ENCODE assay signal across 8 cellular contexts in genomic region chr5:43312076-43312620, GRCh38. TPM values are rescaled to one million over a fixed set of nuclear protein-coding genes. Genes with fewer than 3 reads are reported as not detected.
A peak's percentile ranks its signal among the peaks of the same experiment; 100 is the strongest.
DNase-seq lines count a peak whose midpoint lies in the region; ATAC-seq and TF ChIP-seq lines count a peak whose summit lies in the region.

No MANE protein-coding gene starts in this region.

- TF ChIP-seq CTCF in BJ (IDR thresholded peaks at IDR 0.05; ENCODE audit: insufficient read depth, low read depth, low read length) (no peak), LNCaP clone FGC (IDR thresholded peaks at IDR 0.05; ENCODE audit: control insufficient read depth, extremely low read depth, insufficient read depth) (no peak), chondrocyte (IDR thresholded peaks at IDR 0.05) (no peak), natural killer cell (IDR thresholded peaks at IDR 0.05) (no peak)

- H3K36me3 Mint-ChIP-seq in chondrocyte (ENCODE audit: low read depth): no peaks in the 10 kb centered on the region
- H3K36me3 Mint-ChIP-seq in natural killer cell: no peaks in the 10 kb centered on the region

- ATAC-seq in natural killer cell: no peak
- ATAC-seq in HG02763 (IDR thresholded peaks at IDR 0.05; ENCODE audit: unreplicated experiment): no peak
- no peak for ATAC-seq in GM21825 (IDR thresholded peaks at IDR 0.05; ENCODE audit: unreplicated experiment)

- peak overlapping the region; percentile 98 for H3K27ac Mint-ChIP-seq in chondrocyte (ENCODE audit: unreplicated experiment)
- H3K27ac Mint-ChIP-seq in natural killer cell: peak overlapping the region; percentile 98 to 99

- POLR2A ChIA-PET in BJ (lab: Charles Lee): interaction anchor here (2.1 kb wide), 1 partner anchor 191 kb away, joined by 17 read pairs; no protein-coding TSS in a partner anchor

- CTCF ChIA-PET in BJ (lab: Yijun Ruan, JAX): interaction anchor here (0.6 to 4.4 kb wide), 7 partner anchors 14 to 251 kb away, joined by 3 to 23 read pairs (median 4); partner anchors contain the start of gene TMEM267

- intact Hi-C loops in natural killer cell (cut with micrococcal nuclease): loop anchor here (2.0 to 5.0 kb wide), 5 partner anchors 75 to 405 kb away; no protein-coding TSS in a partner anchor

- H3K4me3 ChIP-seq in BJ (ENCODE audit: low read depth, low read length): peak overlapping the region; percentile 79
- peak overlapping the region; percentile 79 for H3K4me3 ChIP-seq in LNCaP clone FGC (ENCODE audit: low read depth, low read length)

- H3K4me3 Mint-ChIP-seq in chondrocyte (ENCODE audit: unreplicated experiment): peak overlapping the region; percentile 97
- peak overlapping the region; percentile 94 for H3K4me3 Mint-ChIP-seq in natural killer cell

- no peaks in the 10 kb centered on the region for H3K27me3 ChIP-seq in BJ (ENCODE audit: control insufficient read depth, insufficient read depth, low read length)

- H3K36me3 ChIP-seq in BJ (ENCODE audit: control insufficient read depth, insufficient read depth, low read length): no peaks in the 10 kb centered on the region

- no peak for DNase-seq in BJ (ENCODE audit: low read depth)
- DNase-seq in LNCaP clone FGC (ENCODE audit: low read depth): no peak
- DNase-seq in chondrocyte (ENCODE audit: low spot score): no peak
- DNase-seq in natural killer cell: no peak
- DNase-seq in NCI-H1930 (lab: John Stamatoyannopoulos, UW): no peak
- no peak for DNase-seq in activated CD8-positive, alpha-beta memory T cell treated with anti-CD3 and anti-CD28 coated beads for 24 hours

- H3K4me1 Mint-ChIP-seq in chondrocyte (ENCODE audit: low read depth) (peaks cover 61% of the 10 kb centered on the region), natural killer cell (peaks cover 37 to 43% of the 10 kb centered on the region in 2 donors)

- H3K9me3 Mint-ChIP-seq in chondrocyte (ENCODE audit: low read depth) (no peaks in the 10 kb centered on the region), natural killer cell (no peaks in the 10 kb centered on the region)

- no peaks in the 10 kb centered on the region for H3K27me3 Mint-ChIP-seq in chondrocyte (ENCODE audit: low read depth)
- H3K27me3 Mint-ChIP-seq in natural killer cell (ENCODE audit: low read depth in 2 of 2): peaks cover 0 to 3% of the 10 kb centered on the region in 2 donors

RNA-seq across cellular contexts. Expression of gene HMGCS1, which starts 1.1 kb away (rescaled TPM):
- 8.6 and 11.3 TPM in 2 replicates for polyA plus RNA-seq in BJ (2011; rRNA removed)
- 10.1 and 11.1 TPM in 2 replicates for polyA minus RNA-seq in BJ (2011; rRNA and poly(A)+ RNA removed)
- 77.8 to 86.9 TPM (median 86.9 TPM) in 3 replicates for total RNA-seq in chondrocyte
- 100 to 1,000 TPM in 1 of 3 donors, 10 to 100 TPM in 2; 53.0 to 105 (median 85.8) TPM for total RNA-seq in natural killer cell
